Comparison of ENCODE assay signal across 8 cellular contexts in genomic region chr3:105869531-105869833, GRCh38. TPM values are rescaled to one million over a fixed set of nuclear protein-coding genes. Genes with fewer than 3 reads are reported as not detected.
A peak's percentile ranks its signal among the peaks of the same experiment; 100 is the strongest.
DNase-seq lines count a peak whose midpoint lies in the region; ATAC-seq and TF ChIP-seq lines count a peak whose summit lies in the region.

No MANE protein-coding gene starts in this region.

- H2AK5ac ChIP-seq in mesendoderm (ENCODE audit: low read length): no peak overlapping the region

- WGBS in mesendoderm (ENCODE audit: extremely low coverage, insufficient coverage, low lambda C conversion rate): no CpG with 5 or more reads among the region's 3 CpGs
- WGBS in urinary bladder: under 1% methylated on average over 3 of the region's 3 CpGs

- H3K4ac ChIP-seq in mesendoderm (ENCODE audit: low read depth, low read length): no peak overlapping the region

- H3K4me1 ChIP-seq in cardiac muscle cell (ENCODE audit: low read depth): peaks cover 34% of the 10 kb centered on the region
- H3K4me1 ChIP-seq in mesendoderm (ENCODE audit: control insufficient read depth, low read depth, low read length): no peaks in the 10 kb centered on the region
- no peaks in the 10 kb centered on the region for H3K4me1 ChIP-seq in urinary bladder (ENCODE audit: insufficient read depth)

- H3K9me3 ChIP-seq in cardiac muscle cell (ENCODE audit: low read depth): no peaks in the 10 kb centered on the region

- H2BK15ac ChIP-seq in mesendoderm (replicated peaks; ENCODE audit: low read depth): no peak overlapping the region

- H3K36me3 ChIP-seq in cardiac muscle cell (peaks cover 2% of the 10 kb centered on the region), mesendoderm (ENCODE audit: control insufficient read depth, insufficient read depth, low read length) (no peaks in the 10 kb centered on the region), urinary bladder (ENCODE audit: insufficient read depth) (peaks cover 5% of the 10 kb centered on the region)

- no peak overlapping the region for H4K5ac ChIP-seq in mesendoderm (ENCODE audit: low read length)

- no peak for DNase-seq in cardiac muscle cell (ENCODE audit: low read depth in 1 of 2, low spot score in 1 of 2)
- DNase-seq in left cardiac atrium: no peak
- DNase-seq in mesendoderm: no peak

- peaks cover 67% of the 10 kb centered on the region for H3K4me1 Mint-ChIP-seq in brain

- peak overlapping the region; percentile 91 for H3K4me3 ChIP-seq in cardiac muscle cell
- H3K4me3 ChIP-seq in mesendoderm (ENCODE audit: low read length): no peak overlapping the region
- H3K4me3 ChIP-seq in urinary bladder (ENCODE audit: low read depth, low read length): peak overlapping the region; percentile 70

- H3K18ac ChIP-seq in mesendoderm (ENCODE audit: low read length): peak overlapping the region; percentile 22

- peak overlapping the region; percentile 85 for H3K27ac ChIP-seq in cardiac muscle cell
- no peak overlapping the region for H3K27ac ChIP-seq in mesendoderm (ENCODE audit: low read depth, low read length)
- peak overlapping the region; percentile 89 for H3K27ac ChIP-seq in urinary bladder (ENCODE audit: low read depth)

- H3K9me3 Mint-ChIP-seq in brain: no peaks in the 10 kb centered on the region

- peak overlapping the region; percentile 11 for H3K56ac ChIP-seq in mesendoderm (ENCODE audit: low read length)

- TF ChIP-seq CTCF in cardiac muscle cell (IDR thresholded peaks at IDR 0.05; ENCODE audit: low read depth, low read length) (no peak), brain (conservative IDR thresholded peaks at IDR 0.05) (no peak)

- no peak overlapping the region for H2BK120ac ChIP-seq in mesendoderm (ENCODE audit: low read depth, low read length)

- no peaks in the 10 kb centered on the region for H3K79me1 ChIP-seq in mesendoderm (ENCODE audit: low read length)

- H2BK5ac ChIP-seq in mesendoderm (ENCODE audit: low read length): no peak overlapping the region

- H3K27ac Mint-ChIP-seq in brain: peak overlapping the region; percentile 98 to 100 (median 100)

- intact Hi-C loops in left cardiac atrium (cut with DNase I): loop anchor here in 1 of 2 donors (5.0 kb wide), 1 partner anchor 77 kb away; no protein-coding TSS in a partner anchor

- no peak for ATAC-seq in left cardiac atrium
- no peak for ATAC-seq in GM18519 (IDR thresholded peaks at IDR 0.05; ENCODE audit: low FRiP score, unreplicated experiment)
- no peak for ATAC-seq in GM18520 (IDR thresholded peaks at IDR 0.05; ENCODE audit: unreplicated experiment)
- no peak for ATAC-seq in GM21529 (IDR thresholded peaks at IDR 0.05; ENCODE audit: unreplicated experiment)

- H3K23ac ChIP-seq in mesendoderm (ENCODE audit: low read length): no peak overlapping the region

- H3K79me2 ChIP-seq in mesendoderm (ENCODE audit: control insufficient read depth, insufficient read depth, low read length): peaks cover 1% of the 10 kb centered on the region

- H3K36me3 Mint-ChIP-seq in brain: peaks cover 19% of the 10 kb centered on the region

- peak overlapping the region; percentile 93 to 99 (median 99) for H3K4me3 Mint-ChIP-seq in brain

- peak overlapping the region; percentile 45 for H3K9ac ChIP-seq in mesendoderm (ENCODE audit: low read length)

- H3K27me3 Mint-ChIP-seq in brain: peaks cover 12% of the 10 kb centered on the region

- H3K4me2 ChIP-seq in mesendoderm (ENCODE audit: low read length): peak overlapping the region; percentile 26

- no peak overlapping the region for H4K8ac ChIP-seq in mesendoderm (ENCODE audit: low read depth, low read length)

- H3K27me3 ChIP-seq in cardiac muscle cell (no peaks in the 10 kb centered on the region), mesendoderm (ENCODE audit: insufficient read depth, low read length, poor library complexity) (no peaks in the 10 kb centered on the region)

RNA-seq across cellular contexts. Expression of gene CBLB, which starts 0.7 kb away (rescaled TPM):
- total RNA-seq in cardiac muscle cell: 48.2 and 53.1 TPM in 2 replicates
- polyA plus RNA-seq in cardiac muscle cell: 30.3 and 34.9 TPM in 2 replicates
- 10 to 100 TPM; 35.7 to 41.1 TPM for total RNA-seq in left cardiac atrium
- 16.3 TPM for polyA plus RNA-seq in brain (ENCODE audit: insufficient read depth, low read depth, low replicate concordance)
- 7.5 TPM for polyA plus RNA-seq in mesendoderm (2013, experiment 1 of 2)
- polyA plus RNA-seq in mesendoderm (2013, experiment 2 of 2): 8.0 TPM
- total RNA-seq in urinary bladder: 126 TPM
- 14.4 TPM for polyA plus RNA-seq in urinary bladder
